Comparison of ENCODE assay signal across 14 cellular contexts in the genomic region with DNA sequence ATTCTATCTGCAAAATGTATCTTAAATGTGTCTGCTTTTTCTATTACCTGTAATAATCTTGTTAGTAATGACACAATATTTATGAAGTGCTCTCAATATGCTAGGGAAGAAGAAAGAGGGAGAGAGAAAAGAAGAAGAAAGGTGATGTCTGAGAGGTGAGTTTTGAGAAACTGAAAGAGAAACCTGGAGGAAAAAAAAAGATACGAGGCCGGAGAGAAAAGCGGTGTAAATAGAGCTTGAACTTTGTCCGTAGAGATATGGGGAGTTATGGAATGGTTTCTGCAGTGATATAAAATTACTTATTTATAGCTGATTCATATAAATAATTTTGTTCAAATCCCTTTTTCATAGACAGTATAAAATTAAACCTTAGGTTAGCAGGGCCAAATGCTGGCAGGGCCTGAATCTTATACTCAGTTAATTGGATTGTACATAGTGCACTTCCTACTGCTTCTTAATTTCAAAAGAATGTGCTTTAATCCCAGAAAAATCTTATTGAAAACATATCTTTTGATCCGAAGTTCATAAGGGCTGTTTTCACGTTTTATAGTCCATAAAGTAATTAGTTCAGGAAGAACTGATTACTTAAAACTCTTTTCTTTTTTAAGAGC. TPM values are rescaled to one million over a fixed set of nuclear protein-coding genes. Genes with fewer than 3 reads are reported as not detected.
DNase-seq lines count a peak whose midpoint lies in the region; ATAC-seq, FAIRE-seq and TF ChIP-seq lines count a peak whose summit lies in the region.
"Had no signal": no experiment of that assay in that cellular context is flagged by ENCODE, and none has a peak within 500 bp of the region (broad histone marks: within the 10 kb centered on the region; RNA-seq: fewer than 3 reads in every experiment).

No MANE protein-coding gene starts in this region.

- no peak for ATAC-seq in activated CD4-positive, alpha-beta T cell treated with anti-CD3 and anti-CD28 coated beads for 36 hours
- ATAC-seq in GM19328 (IDR thresholded peaks at IDR 0.05; ENCODE audit: unreplicated experiment) = no peak
- ATAC-seq in HG03159 (IDR thresholded peaks at IDR 0.05; ENCODE audit: unreplicated experiment) = no peak
- no peak for ATAC-seq in GM23338

- peak; percentile 53 for FAIRE-seq in small intestine (lab: Jason Lieb, UNC)

- H3K9me3 ChIP-seq in duodenal mucosa (ENCODE audit: control insufficient read depth in 1 of 2, low read length in 2 of 2) = peaks cover 0 to 2% of the 10 kb centered on the region in 2 donors
- no peaks in the 10 kb centered on the region for H3K9me3 ChIP-seq in small intestine (ENCODE audit: control insufficient read depth, low read depth)
- H3K9me3 ChIP-seq: sigmoid colon had no signal

- no peak for TF ChIP-seq CTCF in GM23338 (conservative IDR thresholded peaks at IDR 0.05; ENCODE audit: low read depth in 2 of 2)

- intact Hi-C loops in activated CD4-positive, alpha-beta T cell treated with anti-CD3 and anti-CD28 coated beads for 36 hours (cut with DNase I, micrococcal nuclease) = no loop called here

- H3K27me3 ChIP-seq in duodenal mucosa (ENCODE audit: control insufficient read depth in 1 of 2, insufficient read depth in 2 of 2, low read length in 2 of 2) (no peaks in the 10 kb centered on the region), small intestine (ENCODE audit: control insufficient read depth in 2 of 2, insufficient read depth in 2 of 2, low read length in 2 of 2) (no peaks in the 10 kb centered on the region), GM23338 (ENCODE audit: insufficient read depth) (no peaks in the 10 kb centered on the region)
- H3K27me3 ChIP-seq: sigmoid colon had no signal

- no peak overlapping the region for H2AFZ ChIP-seq in GM23338

- H3K36me3 ChIP-seq in duodenal mucosa (ENCODE audit: control insufficient read depth in 1 of 2, insufficient read depth in 2 of 2, low read length in 2 of 2) (peaks cover 0 to 9% of the 10 kb centered on the region in 2 donors), small intestine (ENCODE audit: control insufficient read depth in 2 of 2, insufficient read depth in 2 of 2, low read length in 2 of 2) (no peaks in the 10 kb centered on the region), GM23338 (ENCODE audit: insufficient read depth) (no peaks in the 10 kb centered on the region)
- H3K36me3 ChIP-seq: sigmoid colon had no signal

- H3K79me2 ChIP-seq in GM23338 (replicated peaks; ENCODE audit: insufficient read depth) = no peaks in the 10 kb centered on the region

- peak overlapping the region in 1 of 2 donors; percentile 22 for H3K9ac ChIP-seq in duodenal mucosa (ENCODE audit: low read depth in 1 of 2, low read length in 2 of 2)

- H3K27ac Mint-ChIP-seq in activated CD4-positive, alpha-beta T cell treated with anti-CD3 and anti-CD28 coated beads for 36 hours = peak overlapping the region; percentile 82
- no peak overlapping the region for H3K27ac Mint-ChIP-seq in GM23338

- WGBS in small intestine, 3 donors = 12 to 48% (median 13%) methylated on average over 6 of the region's 6 CpGs

- H3F3A ChIP-seq in GM23338 (replicated peaks; ENCODE audit: low read depth) = no peaks in the 10 kb centered on the region

- peak overlapping the region; percentile 71 for H3K4me3 Mint-ChIP-seq in activated CD4-positive, alpha-beta T cell treated with anti-CD3 and anti-CD28 coated beads for 36 hours
- no peak overlapping the region for H3K4me3 Mint-ChIP-seq in GM23338

- peaks cover 16% of the 10 kb centered on the region for H3K4me1 Mint-ChIP-seq in activated CD4-positive, alpha-beta T cell treated with anti-CD3 and anti-CD28 coated beads for 36 hours
- peaks cover 7% of the 10 kb centered on the region; the same call in 2 of the 3 replicates for H3K4me1 Mint-ChIP-seq in GM23338

- DNase-seq in activated CD4-positive, alpha-beta T cell treated with anti-CD3 and anti-CD28 coated beads for 36 hours = no peak
- DNase-seq in activated CD4-positive, alpha-beta T cell treated with anti-CD3 and anti-CD28 coated beads, Interleukin-2, amount 50 U/mL, for 48 hours = no peak
- DNase-seq in RPMI8226 (peak; percentile 16), small intestine (peak; percentile 86), GM23338 (ENCODE audit: low spot score) (no peak)
- DNase-seq: erythroblast; H7; NCI-H524 treated with DMSO at 0.1 percent for 48 hours; sigmoid colon; stimulated activated CD4-positive, alpha-beta T cell treated with anti-CD3 and anti-CD28 coated beads, Interleukin-4, amount 100 ng/mL, for 24 hours; T-helper 9 cell had no signal

- no peaks in the 10 kb centered on the region for H3K27me3 Mint-ChIP-seq in activated CD4-positive, alpha-beta T cell treated with anti-CD3 and anti-CD28 coated beads for 36 hours
- H3K27me3 Mint-ChIP-seq in GM23338 (ENCODE audit: insufficient read depth, low read depth, poor library complexity) = peaks cover 2% of the 10 kb centered on the region

- H3K4me2 ChIP-seq in GM23338 = no peak overlapping the region

- H3K4me3 ChIP-seq in duodenal mucosa (ENCODE audit: low read depth in 1 of 2, low read length in 2 of 2) (peak overlapping the region; percentile 26 to 46), small intestine (ENCODE audit: low read depth in 1 of 2, low read length in 2 of 2) (no peak overlapping the region), GM23338 (no peak overlapping the region)
- H3K4me3 ChIP-seq: sigmoid colon had no signal

- peaks cover 10% of the 10 kb centered on the region for H3K36me3 Mint-ChIP-seq in activated CD4-positive, alpha-beta T cell treated with anti-CD3 and anti-CD28 coated beads for 36 hours (ENCODE audit: low read depth)
- peaks cover 2% of the 10 kb centered on the region; the same call in 1 of the 3 replicates for H3K36me3 Mint-ChIP-seq in GM23338 (ENCODE audit: low read depth)

- POLR2A ChIA-PET in activated CD4-positive, alpha-beta T cell treated with anti-CD3 and anti-CD28 coated beads for 36 hours (lab: Charles Lee) = no interaction called here

- H3K27ac ChIP-seq in duodenal mucosa (ENCODE audit: low read depth, low read length) (peak overlapping the region; percentile 20), small intestine (ENCODE audit: low read depth in 1 of 2, low read length in 1 of 2) (no peak overlapping the region), GM23338 (ENCODE audit: low read depth) (no peak overlapping the region)
- H3K27ac ChIP-seq: sigmoid colon had no signal

- H4K20me1 ChIP-seq in GM23338 (replicated peaks; ENCODE audit: insufficient read depth) = no peaks in the 10 kb centered on the region

- H3K9me2 ChIP-seq in GM23338 (ENCODE audit: insufficient read depth) = no peaks in the 10 kb centered on the region

- H3K9me3 Mint-ChIP-seq in activated CD4-positive, alpha-beta T cell treated with anti-CD3 and anti-CD28 coated beads for 36 hours (ENCODE audit: low read depth) = no peaks in the 10 kb centered on the region
- no peaks in the 10 kb centered on the region for H3K9me3 Mint-ChIP-seq in GM23338

- CTCF ChIA-PET in activated CD4-positive, alpha-beta T cell treated with anti-CD3 and anti-CD28 coated beads for 36 hours (lab: Charles Lee) = interaction anchor here (0.9 to 1.1 kb wide), 2 partner anchors 9 to 227 kb away, joined by 3 read pairs; no protein-coding TSS in a partner anchor

- H3K4me1 ChIP-seq in duodenal mucosa (ENCODE audit: control insufficient read depth in 1 of 2, insufficient read depth in 2 of 2, low read length in 2 of 2) = peaks cover 9 to 18% of the 10 kb centered on the region in 2 donors
- H3K4me1 ChIP-seq in small intestine (ENCODE audit: control insufficient read depth in 2 of 2, insufficient read depth in 1 of 2, low read depth in 1 of 2, low read length in 1 of 2) = peaks cover 0 to 4% of the 10 kb centered on the region in 2 donors
- H3K4me1 ChIP-seq in GM23338 (ENCODE audit: insufficient read depth) = no peaks in the 10 kb centered on the region; the same call in 1 of the 2 replicates
- H3K4me1 ChIP-seq: sigmoid colon had no signal

TF ChIP-seq in GM23338, 12 proteins besides CTCF, POLR2A, EP300 and RAD21 (continues in another document):
- TF ChIP-seq POLR2AphosphoS5 (IDR thresholded peaks at IDR 0.05; ENCODE audit: low read depth) = no peak
- TF ChIP-seq JUNB (IDR thresholded peaks at IDR 0.05; ENCODE audit: unreplicated experiment) = no peak
- TF ChIP-seq STAT1 (IDR thresholded peaks at IDR 0.05; ENCODE audit: unreplicated experiment) = no peak
- TF ChIP-seq EZH2phosphoT487 (IDR thresholded peaks at IDR 0.05; ENCODE audit: unreplicated experiment) = no peak
- no peak for TF ChIP-seq REST (IDR thresholded peaks at IDR 0.05; ENCODE audit: unreplicated experiment)

RNA-seq across cellular contexts. Expression of gene MYB, which starts 43.0 kb away (rescaled TPM):
- total RNA-seq in activated CD4-positive, alpha-beta T cell treated with anti-CD3 and anti-CD28 coated beads for 36 hours = 10 to 100 TPM; 29.2 to 35.9 TPM
- polyA plus RNA-seq in small intestine = 10 to 100 TPM in 1 of 3 donors, 1 to 10 TPM in 2; 1.6 to 19.8 (median 2.7) TPM
- total RNA-seq in GM23338 (2014; rRNA removed; shearing (Covaris generic)) = 7.9 and 10.4 TPM in 2 replicates
- polyA plus RNA-seq in GM23338 (2016; fragmentation: Nextera tagmentation; extraction: Ambion mirVana) = 3.0 and 4.2 TPM in 2 replicates

Comparison
In these comparisons a context has a peak if more than half of its experiments do, and no peak if none do; other contexts are left out.
1. DNase-seq: peak in RPMI8226 (single experiment) and small intestine (single experiment); none in activated CD4-positive, alpha-beta T cell treated with anti-CD3 and anti-CD28 coated beads for 36 hours (single experiment), activated CD4-positive, alpha-beta T cell treated with anti-CD3 and anti-CD28 coated beads, Interleukin-2, amount 50 U/mL, for 48 hours (0 of 2) and GM23338 (single experiment).
2. H3K4me3 ChIP-seq: peak in duodenal mucosa (2 of 2); none in small intestine (0 of 2) and GM23338 (single experiment).